8 cellular contexts compared by ENCODE assay signal in the genomic region with DNA sequence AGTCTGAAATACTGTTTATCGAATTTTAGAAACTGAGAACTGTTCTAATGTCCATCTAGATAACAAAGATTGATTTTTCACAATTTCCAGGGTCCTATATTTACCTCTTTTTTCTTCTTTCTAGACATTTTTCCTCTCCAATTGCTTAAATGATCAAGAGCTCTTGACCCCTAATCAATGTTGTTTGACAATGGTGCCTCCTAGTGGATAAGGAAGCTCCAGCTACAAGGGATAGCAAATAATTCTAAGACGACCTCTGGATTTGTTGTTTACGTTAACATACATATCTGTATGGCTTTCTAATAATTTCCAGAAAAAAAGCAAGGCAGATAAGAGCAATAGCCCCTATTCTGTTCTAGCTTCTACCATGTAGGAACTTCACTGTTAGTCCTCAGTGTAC. TPM values are rescaled to one million over a fixed set of nuclear protein-coding genes. Genes with fewer than 3 reads are reported as not detected.
DNase-seq lines count a peak whose midpoint lies in the region; ATAC-seq and TF ChIP-seq lines count a peak whose summit lies in the region.

No MANE protein-coding gene starts in this region.

- CTCF ChIA-PET in PC-3 (lab: Charles Lee), result interaction anchor here (0.5 to 0.7 kb wide), 2 partner anchors 119 to 198 kb away, joined by 3 to 5 read pairs; no protein-coding TSS in a partner anchor

- no peaks in the 10 kb centered on the region for H3F3A ChIP-seq in PC-3 (ENCODE audit: low read length, unreplicated experiment)

- H3K27me3 Mint-ChIP-seq in activated T-cell treated with anti-CD3 and anti-CD28 coated beads, Interleukin-2, amount 50 U/mL, for 72 hours (ENCODE audit: low read depth), result peaks cover 15% of the 10 kb centered on the region

- H3K9ac ChIP-seq in PC-3 (ENCODE audit: low read length), result no peak overlapping the region

- H3K9me3 ChIP-seq in PC-3 (ENCODE audit: low read length), result no peaks in the 10 kb centered on the region
- no peaks in the 10 kb centered on the region for H3K9me3 ChIP-seq in tibial artery

- no peaks in the 10 kb centered on the region for H3K4me1 Mint-ChIP-seq in activated T-cell treated with anti-CD3 and anti-CD28 coated beads, Interleukin-2, amount 50 U/mL, for 72 hours (ENCODE audit: low read depth)

- POLR2A ChIA-PET in PC-3 (lab: Charles Lee; ENCODE audit: unreplicated experiment), result interaction anchor here (0.6 kb wide), 1 partner anchor 420 kb away, joined by 3 read pairs; no protein-coding TSS in a partner anchor

- H3K9me3 Mint-ChIP-seq in activated T-cell treated with anti-CD3 and anti-CD28 coated beads, Interleukin-2, amount 50 U/mL, for 72 hours, result no peaks in the 10 kb centered on the region

- H3K4me3 ChIP-seq in PC-3 (ENCODE audit: low read length) (no peak overlapping the region), tibial artery (no peak overlapping the region)

- BruUV-seq in PC-3 (replicated peaks; lab: Mats Ljungman, UMichigan), result no TSS peak

- H3K9me2 ChIP-seq in PC-3 (replicated peaks; ENCODE audit: low read length), result no peaks in the 10 kb centered on the region

- H3K27ac Mint-ChIP-seq in activated T-cell treated with anti-CD3 and anti-CD28 coated beads, Interleukin-2, amount 50 U/mL, for 72 hours, result no peak overlapping the region

- H3K4me1 ChIP-seq in PC-3 (ENCODE audit: insufficient read depth, low read length) (peaks cover 34% of the 10 kb centered on the region), tibial artery (no peaks in the 10 kb centered on the region)

- H3K79me2 ChIP-seq in PC-3 (ENCODE audit: low read length), result no peaks in the 10 kb centered on the region

- H3K27me3 ChIP-seq in PC-3 (ENCODE audit: low read length) (no peaks in the 10 kb centered on the region), tibial artery (no peaks in the 10 kb centered on the region)

- H3K4me3 Mint-ChIP-seq in activated T-cell treated with anti-CD3 and anti-CD28 coated beads, Interleukin-2, amount 50 U/mL, for 72 hours, result no peak overlapping the region

- no peak overlapping the region for H3K4me2 ChIP-seq in PC-3 (ENCODE audit: low read length)

- DNase-seq in activated T-cell treated with anti-CD3 and anti-CD28 coated beads, Interleukin-2, amount 50 U/mL, for 72 hours, result peak; percentile 13 to 20
- no peak for DNase-seq in activated T-cell treated with anti-CD3 and anti-CD28 coated beads for 4 hours
- DNase-seq in PC-3, result peak; percentile 39
- peak; percentile 65 for DNase-seq in fibroblast of peridontal ligament (ENCODE audit: extremely low read depth)
- no peak for DNase-seq in tibial artery
- DNase-seq in stimulated activated naive CD4-positive, alpha-beta T cell treated with Interleukin-2 at 50 U/mL for 16 hours (lab: John Stamatoyannopoulos, UW), result no peak

- TF ChIP-seq CTCF in PC-3 (conservative IDR thresholded peaks at IDR 0.05; ENCODE audit: low read depth, low read length) (peak; percentile 68), tibial artery (IDR thresholded peaks at IDR 0.05) (peak; percentile 28 to 29)

- H2AFZ ChIP-seq in PC-3 (ENCODE audit: low read length), result no peak overlapping the region

- intact Hi-C loops in PC-3 (cut with micrococcal nuclease) (loop anchor here (2.0 to 5.0 kb wide), 3 partner anchors 19 to 201 kb away; partner anchors contain the start of gene CASK), tibial artery (cut with DNase I; ENCODE audit: low total_unique reads) (no loop called here)

- ATAC-seq in activated T-cell treated with anti-CD3 and anti-CD28 coated beads, Interleukin-2, amount 50 U/mL, for 72 hours (replicated peaks in 1 of 2), result peak in 1 of 2 donors; percentile 36
- no peak for ATAC-seq in PC-3
- ATAC-seq in GM19351 (IDR thresholded peaks at IDR 0.05; ENCODE audit: unreplicated experiment), result no peak
- no peak for ATAC-seq in GM18861 (IDR thresholded peaks at IDR 0.05; ENCODE audit: unreplicated experiment)

- H3K27ac ChIP-seq in PC-3 (ENCODE audit: low read length), result no peak overlapping the region
- H3K27ac ChIP-seq in tibial artery, result no peak overlapping the region

- no peaks in the 10 kb centered on the region for H3K36me3 Mint-ChIP-seq in activated T-cell treated with anti-CD3 and anti-CD28 coated beads, Interleukin-2, amount 50 U/mL, for 72 hours (ENCODE audit: insufficient read depth in 2 of 2)

- H3K36me3 ChIP-seq in PC-3 (ENCODE audit: low read depth, low read length), result no peaks in the 10 kb centered on the region
- H3K36me3 ChIP-seq in tibial artery, result no peaks in the 10 kb centered on the region

- H4K20me1 ChIP-seq in PC-3 (ENCODE audit: low read length), result no peaks in the 10 kb centered on the region

RNA-seq across cellular contexts. Expression of gene GPR82, which starts 35.8 kb away (rescaled TPM):
- under 1 TPM in 1 of 2 donors, not detected in 1; 0.19 TPM for total RNA-seq in activated T-cell treated with anti-CD3 and anti-CD28 coated beads, Interleukin-2, amount 50 U/mL, for 72 hours
- total RNA-seq in PC-3 (2014; rRNA removed), result not detected in 2 replicates

Comparison
In these comparisons a context has a peak if more than half of its experiments do, and no peak if none do; other contexts are left out.
1. DNase-seq: peak in activated T-cell treated with anti-CD3 and anti-CD28 coated beads, Interleukin-2, amount 50 U/mL, for 72 hours (2 of 2), PC-3 (single experiment) and fibroblast of peridontal ligament (single experiment); none in activated T-cell treated with anti-CD3 and anti-CD28 coated beads for 4 hours (single experiment), tibial artery (0 of 2) and stimulated activated naive CD4-positive, alpha-beta T cell treated with Interleukin-2 at 50 U/mL for 16 hours (single experiment).